ENCODE assay signal across 1 cellular context in the genomic region with DNA sequence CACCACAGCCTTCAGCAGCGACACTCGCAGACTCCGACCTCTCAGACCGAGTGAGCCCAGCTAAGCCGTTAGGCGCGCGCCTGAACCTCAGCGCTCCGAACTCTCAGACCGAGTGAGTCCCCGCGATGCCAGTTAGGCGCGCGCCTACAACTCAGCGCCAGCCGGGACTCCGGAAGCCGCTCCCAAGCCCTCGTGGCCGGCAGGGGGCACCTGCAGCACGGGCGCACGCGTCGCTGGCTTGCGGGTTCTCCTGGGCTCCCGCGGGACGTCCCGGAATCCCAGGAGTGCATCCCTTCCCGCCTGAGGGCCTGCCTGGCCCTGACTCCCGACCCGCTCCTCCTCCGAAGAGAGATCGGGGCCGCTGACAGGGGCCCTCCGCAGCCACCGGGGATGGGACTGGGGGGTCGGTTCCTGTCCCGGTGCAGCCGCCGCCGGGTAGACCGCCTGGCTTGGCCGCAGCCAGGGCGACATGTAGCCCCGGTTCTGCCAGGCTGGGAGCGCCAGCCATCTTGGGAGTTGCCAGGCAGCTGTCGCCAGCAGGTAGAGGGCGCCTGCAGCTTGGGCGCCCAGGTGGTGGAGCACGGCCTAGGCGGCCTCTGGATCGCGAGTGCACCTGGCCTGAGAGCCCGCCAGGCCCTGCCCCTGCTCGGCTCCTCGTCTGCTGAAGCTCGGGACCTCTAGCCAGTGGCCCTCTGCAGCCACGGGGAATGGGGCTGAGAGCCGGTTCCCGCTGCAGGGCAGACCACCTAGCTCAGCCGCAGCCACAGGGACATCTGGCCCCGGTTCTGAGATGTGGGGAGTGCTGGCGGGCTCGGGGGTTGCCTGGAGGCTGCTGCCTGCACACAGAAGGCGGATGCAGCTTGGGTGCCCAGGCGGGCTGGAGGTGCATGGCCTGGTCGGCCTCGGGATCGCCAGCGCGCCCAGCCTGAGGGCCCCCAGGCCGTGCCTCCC.
TF ChIP-seq lines count a peak whose summit lies in the region.

ANKRD18A (minus strand) TSS at position 114 of the 951 bp plus-strand sequence. CDS start 311 bp downstream, outside the sequence.

TF ChIP-seq in HepG2, 621 proteins besides CTCF, POLR2A, EP300 and RAD21 (continued from another document and continues in another):
- TF ChIP-seq KIAA2018 (CRISPR knock-in tag; IDR thresholded peaks at IDR 0.05; ENCODE audit: borderline replicate concordance) (no peak), PHF5A (CRISPR knock-in tag; IDR thresholded peaks at IDR 0.05; ENCODE audit: low read depth, unreplicated experiment) (no peak), ZNF577 (CRISPR knock-in tag; IDR thresholded peaks at IDR 0.05; ENCODE audit: borderline replicate concordance, low read depth) (no peak), HHEX (CRISPR knock-in tag; IDR thresholded peaks at IDR 0.05) (no peak), MBD4 (IDR thresholded peaks at IDR 0.05; ENCODE audit: borderline replicate concordance, low read length) (no peak), ZBTB20 (CRISPR knock-in tag; IDR thresholded peaks at IDR 0.05; ENCODE audit: borderline replicate concordance, low read depth) (0 out of 2 replicates have a peak, but pooled peaks have one; percentile 51), ZFYVE20 (CRISPR knock-in tag; IDR thresholded peaks at IDR 0.05; ENCODE audit: borderline replicate concordance, low read depth) (no peak), SP2 (CRISPR knock-in tag; IDR thresholded peaks at IDR 0.05) (no peak), GMEB1 (CRISPR knock-in tag; IDR thresholded peaks at IDR 0.05; ENCODE audit: borderline replicate concordance) (peak; percentile 47), ZBTB7A (CRISPR knock-in tag; IDR thresholded peaks at IDR 0.05) (no peak), ZNF550 (CRISPR knock-in tag; IDR thresholded peaks at IDR 0.05; ENCODE audit: borderline replicate concordance) (no peak), ZNF142 (CRISPR knock-in tag; IDR thresholded peaks at IDR 0.05) (peak; percentile 39; the same call in 1 of the 2 replicates), ZSCAN30 (CRISPR knock-in tag; IDR thresholded peaks at IDR 0.05) (no peak), NBN (conservative IDR thresholded peaks at IDR 0.05) (no peak), SIX4 (CRISPR knock-in tag; IDR thresholded peaks at IDR 0.05) (no peak), AHR (CRISPR knock-in tag; IDR thresholded peaks at IDR 0.05) (no peak), ZBTB14 (CRISPR knock-in tag; IDR thresholded peaks at IDR 0.05) (peak; percentile 92), ZNF430 (CRISPR knock-in tag; IDR thresholded peaks at IDR 0.05) (peak; percentile 82), ZBTB26 (CRISPR knock-in tag; IDR thresholded peaks at IDR 0.05; ENCODE audit: borderline replicate concordance) (no peak), TFDP2 (CRISPR knock-in tag; IDR thresholded peaks at IDR 0.05) (peak; percentile 72), GFI1 (CRISPR knock-in tag; IDR thresholded peaks at IDR 0.05; ENCODE audit: borderline replicate concordance) (0 out of 2 replicates have a peak, but pooled peaks have one; percentile 40), SRSF4 (IDR thresholded peaks at IDR 0.05; ENCODE audit: low read depth, low read length, poor library complexity, severe bottlenecking) (no peak), TCF7 (IDR thresholded peaks at IDR 0.05; ENCODE audit: low read depth) (no peak), ZNF75D (CRISPR knock-in tag; IDR thresholded peaks at IDR 0.05; ENCODE audit: borderline replicate concordance) (no peak), ZNF580 (CRISPR knock-in tag; IDR thresholded peaks at IDR 0.05; ENCODE audit: borderline replicate concordance, low read depth) (peak; percentile 88; the same call in 1 of the 2 replicates), IKZF1 (IDR thresholded peaks at IDR 0.05) (no peak)
- TF ChIP-seq, protein P1, sequence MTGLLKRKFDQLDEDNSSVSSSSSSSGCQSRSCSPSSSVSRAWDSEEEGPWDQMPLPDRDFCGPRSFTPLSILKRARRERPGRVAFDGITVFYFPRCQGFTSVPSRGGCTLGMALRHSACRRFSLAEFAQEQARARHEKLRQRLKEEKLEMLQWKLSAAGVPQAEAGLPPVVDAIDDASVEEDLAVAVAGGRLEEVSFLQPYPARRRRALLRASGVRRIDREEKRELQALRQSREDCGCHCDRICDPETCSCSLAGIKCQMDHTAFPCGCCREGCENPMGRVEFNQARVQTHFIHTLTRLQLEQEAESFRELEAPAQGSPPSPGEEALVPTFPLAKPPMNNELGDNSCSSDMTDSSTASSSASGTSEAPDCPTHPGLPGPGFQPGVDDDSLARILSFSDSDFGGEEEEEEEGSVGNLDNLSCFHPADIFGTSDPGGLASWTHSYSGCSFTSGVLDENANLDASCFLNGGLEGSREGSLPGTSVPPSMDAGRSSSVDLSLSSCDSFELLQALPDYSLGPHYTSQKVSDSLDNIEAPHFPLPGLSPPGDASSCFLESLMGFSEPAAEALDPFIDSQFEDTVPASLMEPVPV (CRISPR knock-in tag; IDR thresholded peaks at IDR 0.05) = no peak; the same call in none of the 2 replicates
